9 cellular contexts compared by ENCODE assay signal in genomic region chr1:12518956-12519707, GRCh38.
DNase-seq lines count a peak whose midpoint lies in the region; ATAC-seq lines count a peak whose summit lies in the region.
"Had no signal": no experiment of that assay in that cellular context is flagged by ENCODE, and none has a peak within 500 bp of the region (broad histone marks: within the 10 kb centered on the region; RNA-seq: fewer than 3 reads in every experiment).

No MANE protein-coding gene starts in this region.

- H3K27me3 ChIP-seq in H7 (ENCODE audit: control insufficient read depth, insufficient read depth, low read length): peaks cover 1% of the 10 kb centered on the region; the same call in 1 of the 2 replicates

- no peak overlapping the region for H3K4me3 ChIP-seq in H7 (ENCODE audit: insufficient read depth, low read depth, low read length)

- DNase-seq in H7 (peak; percentile 72), left colon (peak; percentile 56 to 78), SHP77 (lab: John Stamatoyannopoulos, UW) (no peak), A172 (ENCODE audit: low spot score) (no peak)
- DNase-seq in activated naive CD8-positive, alpha-beta T cell treated with anti-CD3 and anti-CD28 coated beads, Interleukin-2, amount 50 U/mL, for 16 hours (ENCODE audit: low read depth, low spot score): peak; percentile 8
- peak; percentile 11 to 62 (median 25) for DNase-seq in stimulated activated CD4-positive, alpha-beta T cell treated with anti-CD3 and anti-CD28 coated beads, TNF-alpha, amount 100 ng/mL, for 24 hours (ENCODE audit: low read depth in 3 of 3)
- DNase-seq: activated effector memory CD4-positive, alpha-beta T cell treated with Interleukin-2 at 50 U/mL for 16 hours had no signal

- intact Hi-C loops in left colon (cut with DNase I, micrococcal nuclease): no loop called here

- no peaks in the 10 kb centered on the region for H3K36me3 ChIP-seq in H7 (replicated peaks; ENCODE audit: control insufficient read depth, insufficient read depth, low read length)

- ATAC-seq in left colon (peak; percentile 86), HG02973 (IDR thresholded peaks at IDR 0.05; ENCODE audit: unreplicated experiment) (no peak), GM21825 (IDR thresholded peaks at IDR 0.05; ENCODE audit: unreplicated experiment) (no peak)

Comparison
In these comparisons a context has a peak if more than half of its experiments do, and no peak if none do; other contexts are left out.
1. DNase-seq: peak in H7 (single experiment), activated naive CD8-positive, alpha-beta T cell treated with anti-CD3 and anti-CD28 coated beads, Interleukin-2, amount 50 U/mL, for 16 hours (single experiment), left colon (2 of 2) and stimulated activated CD4-positive, alpha-beta T cell treated with anti-CD3 and anti-CD28 coated beads, TNF-alpha, amount 100 ng/mL, for 24 hours (3 of 3); none in SHP77 (0 of 2) and A172 (single experiment).